ENCODE assay signal across 25 cellular contexts in the genomic region with DNA sequence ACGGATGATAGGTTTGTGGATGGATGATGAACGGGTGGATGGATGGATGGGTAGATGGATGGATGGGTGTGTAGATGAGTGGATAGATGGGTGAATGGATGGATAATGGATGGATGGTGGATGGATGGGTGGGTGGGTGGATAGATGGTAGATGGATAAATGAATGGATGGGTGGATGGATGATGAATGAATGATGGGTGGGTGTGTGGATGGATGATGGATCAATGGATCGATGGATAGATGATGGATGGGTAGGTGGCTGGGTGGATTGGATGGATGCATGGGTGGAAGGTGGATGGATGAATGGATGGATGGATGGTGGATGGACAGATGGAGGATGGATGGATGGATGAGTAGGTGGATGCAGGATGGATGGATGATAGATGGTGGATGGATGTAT.
"Had no signal": no experiment of that assay in that cellular context is flagged by ENCODE, and none has a peak within 500 bp of the region (broad histone marks: within the 10 kb centered on the region; RNA-seq: fewer than 3 reads in every experiment).

No MANE protein-coding gene starts in this region.

- H3K4me1 ChIP-seq: esophagus muscularis mucosa, foreskin keratinocyte, gastroesophageal sphincter, heart left ventricle, left ventricle myocardium inferior, lower lobe of right lung had no signal

- H3K27me3 ChIP-seq: dorsolateral prefrontal cortex, hepatocyte had no signal

- H3K4me2 ChIP-seq: hepatocyte had no signal

- ATAC-seq: foreskin keratinocyte, gastroesophageal sphincter, heart left ventricle, left colon, left lobe of liver, lower lobe of right lung, mucosa of descending colon had no signal

- FAIRE-seq: colon, endothelial cell of umbilical vein, frontal cortex, kidney had no signal

- H3K9me3 ChIP-seq: esophagus muscularis mucosa, gastroesophageal sphincter, heart left ventricle, left ventricle myocardium inferior, lower lobe of right lung, mucosa of descending colon had no signal

- DNase-seq: dermis blood vessel endothelial cell; effector CD4-positive, alpha-beta T cell; effector memory CD4-positive, alpha-beta T cell; foreskin keratinocyte; heart left ventricle; hypothalamus; immature natural killer cell; islet precursor cell; kidney; kidney glomerular epithelial cell; left colon; left ventricle myocardium inferior; lower lobe of right lung; mesenchymal stem cell had no signal

- H3K4me3 ChIP-seq: coronary artery, dorsolateral prefrontal cortex, esophagus muscularis mucosa, gastroesophageal sphincter, heart left ventricle, hepatocyte, left ventricle myocardium inferior, lower lobe of right lung, mucosa of descending colon had no signal

- H3K27ac Mint-ChIP-seq: immature natural killer cell, mesothelial cell of epicardium had no signal

- H3K4me1 Mint-ChIP-seq: immature natural killer cell, mesothelial cell of epicardium had no signal

- H2AFZ ChIP-seq: hepatocyte had no signal

- H3K4me3 Mint-ChIP-seq: immature natural killer cell, mesothelial cell of epicardium had no signal

- H3K36me3 ChIP-seq: esophagus muscularis mucosa, gastroesophageal sphincter, heart left ventricle, left ventricle myocardium inferior, lower lobe of right lung had no signal

- H3K27ac ChIP-seq: coronary artery, dorsolateral prefrontal cortex, esophagus muscularis mucosa, foreskin keratinocyte, gastroesophageal sphincter, heart left ventricle, hepatocyte, left ventricle myocardium inferior, lower lobe of right lung had no signal

- H3K36me3 Mint-ChIP-seq: immature natural killer cell, mesothelial cell of epicardium had no signal

- H3K79me2 ChIP-seq: hepatocyte had no signal
